In the genomic region with DNA sequence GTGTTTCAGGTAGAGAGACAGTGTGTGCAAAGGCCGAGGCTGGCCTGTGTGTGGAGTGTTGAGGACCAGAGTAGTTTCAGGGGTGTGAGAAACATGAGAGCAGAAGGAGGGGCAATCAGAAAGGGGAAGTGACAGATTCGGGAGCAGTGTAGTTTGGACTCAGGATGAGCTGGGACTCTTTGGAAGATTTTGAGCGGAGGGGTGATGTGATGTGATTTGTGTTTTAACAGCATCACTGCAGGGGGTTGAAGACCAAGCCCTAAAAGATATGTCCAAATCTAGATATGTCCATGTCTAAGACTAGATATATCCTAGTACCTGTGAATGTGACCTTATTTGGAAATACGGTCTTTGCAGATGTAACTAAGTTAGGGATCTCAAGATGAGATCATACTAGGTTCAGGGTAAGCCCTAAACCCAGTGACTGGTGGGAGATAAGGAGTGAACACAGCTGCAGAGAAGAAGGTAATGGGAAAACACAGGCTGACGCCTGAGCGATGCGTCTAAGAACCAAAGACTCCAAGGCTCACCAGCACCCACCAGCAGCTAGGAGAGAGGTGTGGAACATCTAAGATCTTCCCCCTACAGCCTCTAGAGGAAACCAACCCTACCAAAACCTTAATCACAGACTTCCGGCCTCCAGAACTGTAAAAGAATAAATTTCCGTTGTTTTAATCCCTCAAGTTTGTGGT, we compare ENCODE assay signal across 1 cellular context.
A peak's percentile ranks its signal among the peaks of the same experiment; 100 is the strongest.
TF ChIP-seq lines count a peak whose summit lies in the region.

No MANE protein-coding gene starts in this region.

TF ChIP-seq in GM12878, 131 proteins besides CTCF, POLR2A, EP300 and RAD21:
- TF ChIP-seq ZNF384 (IDR thresholded peaks at IDR 0.05; ENCODE audit: borderline replicate concordance, low read depth, low read length), result no peak
- TF ChIP-seq IKZF2 (IDR thresholded peaks at IDR 0.05), result peak; percentile 74 to 78
- no peak for TF ChIP-seq ZZZ3 (IDR thresholded peaks at IDR 0.05; ENCODE audit: control insufficient read depth, insufficient read length, low read depth)
- TF ChIP-seq, protein P1, sequence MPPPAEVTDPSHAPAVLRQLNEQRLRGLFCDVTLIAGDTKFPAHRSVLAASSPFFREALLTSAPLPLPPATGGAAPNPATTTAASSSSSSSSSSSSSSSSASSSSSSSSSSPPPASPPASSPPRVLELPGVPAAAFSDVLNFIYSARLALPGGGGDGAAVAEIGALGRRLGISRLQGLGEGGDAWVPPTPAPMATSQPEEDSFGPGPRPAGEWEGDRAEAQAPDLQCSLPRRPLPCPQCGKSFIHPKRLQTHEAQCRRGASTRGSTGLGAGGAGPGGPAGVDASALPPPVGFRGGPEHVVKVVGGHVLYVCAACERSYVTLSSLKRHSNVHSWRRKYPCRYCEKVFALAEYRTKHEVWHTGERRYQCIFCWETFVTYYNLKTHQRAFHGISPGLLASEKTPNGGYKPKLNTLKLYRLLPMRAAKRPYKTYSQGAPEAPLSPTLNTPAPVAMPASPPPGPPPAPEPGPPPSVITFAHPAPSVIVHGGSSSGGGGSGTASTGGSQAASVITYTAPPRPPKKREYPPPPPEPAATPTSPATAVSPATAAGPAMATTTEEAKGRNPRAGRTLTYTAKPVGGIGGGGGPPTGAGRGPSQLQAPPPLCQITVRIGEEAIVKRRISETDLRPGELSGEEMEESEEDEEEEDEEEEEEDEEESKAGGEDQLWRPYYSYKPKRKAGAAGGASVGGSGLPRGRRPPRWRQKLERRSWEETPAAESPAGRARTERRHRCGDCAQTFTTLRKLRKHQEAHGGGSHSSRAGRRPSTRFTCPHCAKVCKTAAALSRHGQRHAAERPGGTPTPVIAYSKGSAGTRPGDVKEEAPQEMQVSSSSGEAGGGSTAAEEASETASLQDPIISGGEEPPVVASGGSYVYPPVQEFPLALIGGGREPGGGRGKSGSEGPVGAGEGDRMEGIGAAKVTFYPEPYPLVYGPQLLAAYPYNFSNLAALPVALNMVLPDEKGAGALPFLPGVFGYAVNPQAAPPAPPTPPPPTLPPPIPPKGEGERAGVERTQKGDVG (CRISPR knock-in tag; IDR thresholded peaks at IDR 0.05), result no peak
- no peak for TF ChIP-seq TCF12 (IDR thresholded peaks at IDR 0.05; ENCODE audit: low read depth, low read length)
- peak; percentile 47; the same call in 1 of the 2 replicates for TF ChIP-seq IKZF1 (conservative IDR thresholded peaks at IDR 0.05)
- TF ChIP-seq MTA2 (IDR thresholded peaks at IDR 0.05; ENCODE audit: low read depth), result 0 out of 2 replicates have a peak, but pooled peaks have one; percentile 29
- TF ChIP-seq, protein P2, sequence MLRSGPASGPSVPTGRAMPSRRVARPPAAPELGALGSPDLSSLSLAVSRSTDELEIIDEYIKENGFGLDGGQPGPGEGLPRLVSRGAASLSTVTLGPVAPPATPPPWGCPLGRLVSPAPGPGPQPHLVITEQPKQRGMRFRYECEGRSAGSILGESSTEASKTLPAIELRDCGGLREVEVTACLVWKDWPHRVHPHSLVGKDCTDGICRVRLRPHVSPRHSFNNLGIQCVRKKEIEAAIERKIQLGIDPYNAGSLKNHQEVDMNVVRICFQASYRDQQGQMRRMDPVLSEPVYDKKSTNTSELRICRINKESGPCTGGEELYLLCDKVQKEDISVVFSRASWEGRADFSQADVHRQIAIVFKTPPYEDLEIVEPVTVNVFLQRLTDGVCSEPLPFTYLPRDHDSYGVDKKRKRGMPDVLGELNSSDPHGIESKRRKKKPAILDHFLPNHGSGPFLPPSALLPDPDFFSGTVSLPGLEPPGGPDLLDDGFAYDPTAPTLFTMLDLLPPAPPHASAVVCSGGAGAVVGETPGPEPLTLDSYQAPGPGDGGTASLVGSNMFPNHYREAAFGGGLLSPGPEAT (IDR thresholded peaks at IDR 0.05; ENCODE audit: low read depth), result 0 out of 2 replicates have a peak, but pooled peaks have one; percentile 40
- TF ChIP-seq EED (IDR thresholded peaks at IDR 0.05; ENCODE audit: low read depth), result peak; percentile 62
- TF ChIP-seq FOXM1 (IDR thresholded peaks at IDR 0.05; ENCODE audit: low read depth, low read length), result no peak
- TF ChIP-seq SPI1 (IDR thresholded peaks at IDR 0.05; ENCODE audit: borderline replicate concordance, insufficient read depth, low read depth, low read length), result peak; percentile 93
- no peak for TF ChIP-seq BHLHE40 (IDR thresholded peaks at IDR 0.05; ENCODE audit: borderline replicate concordance in 1 of 2, low read depth in 2 of 2, low read length in 1 of 2)
- 0 out of 2 replicates have a peak, but pooled peaks have one; percentile 28 for TF ChIP-seq NFIC (IDR thresholded peaks at IDR 0.05; ENCODE audit: low read depth, low read length)
- TF ChIP-seq, protein P3, sequence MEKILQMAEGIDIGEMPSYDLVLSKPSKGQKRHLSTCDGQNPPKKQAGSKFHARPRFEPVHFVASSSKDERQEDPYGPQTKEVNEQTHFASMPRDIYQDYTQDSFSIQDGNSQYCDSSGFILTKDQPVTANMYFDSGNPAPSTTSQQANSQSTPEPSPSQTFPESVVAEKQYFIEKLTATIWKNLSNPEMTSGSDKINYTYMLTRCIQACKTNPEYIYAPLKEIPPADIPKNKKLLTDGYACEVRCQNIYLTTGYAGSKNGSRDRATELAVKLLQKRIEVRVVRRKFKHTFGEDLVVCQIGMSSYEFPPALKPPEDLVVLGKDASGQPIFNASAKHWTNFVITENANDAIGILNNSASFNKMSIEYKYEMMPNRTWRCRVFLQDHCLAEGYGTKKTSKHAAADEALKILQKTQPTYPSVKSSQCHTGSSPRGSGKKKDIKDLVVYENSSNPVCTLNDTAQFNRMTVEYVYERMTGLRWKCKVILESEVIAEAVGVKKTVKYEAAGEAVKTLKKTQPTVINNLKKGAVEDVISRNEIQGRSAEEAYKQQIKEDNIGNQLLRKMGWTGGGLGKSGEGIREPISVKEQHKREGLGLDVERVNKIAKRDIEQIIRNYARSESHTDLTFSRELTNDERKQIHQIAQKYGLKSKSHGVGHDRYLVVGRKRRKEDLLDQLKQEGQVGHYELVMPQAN (conservative IDR thresholded peaks at IDR 0.05), result no peak
